In genomic region chr7:105830405-105831218, GRCh38 we compare ENCODE assay signal across 1 cellular context.
TF ChIP-seq lines count a peak whose summit lies in the region.

No MANE protein-coding gene starts in this region.

TF ChIP-seq in HepG2, 621 proteins besides CTCF, POLR2A, EP300 and RAD21 (continued from another document and continues in another):
- no peak for TF ChIP-seq KIAA2018 (CRISPR knock-in tag; IDR thresholded peaks at IDR 0.05; ENCODE audit: borderline replicate concordance)
- TF ChIP-seq MLXIP (CRISPR knock-in tag; IDR thresholded peaks at IDR 0.05; ENCODE audit: borderline replicate concordance): no peak
- TF ChIP-seq NRL (CRISPR knock-in tag; IDR thresholded peaks at IDR 0.05; ENCODE audit: borderline replicate concordance): no peak
- no peak for TF ChIP-seq SOX13 (IDR thresholded peaks at IDR 0.05)
- peak in 1 of 2 experiments; percentile 18; a peak in 1 of 4 replicates for TF ChIP-seq SOX13 (CRISPR knock-in tag; conservative IDR thresholded peaks at IDR 0.05 in 1 of 2, IDR thresholded peaks at IDR 0.05 in 1 of 2)
- no peak for TF ChIP-seq ZNF563 (CRISPR knock-in tag; IDR thresholded peaks at IDR 0.05)
- no peak for TF ChIP-seq ZNF790 (CRISPR knock-in tag; IDR thresholded peaks at IDR 0.05; ENCODE audit: borderline replicate concordance)
- no peak for TF ChIP-seq ZNF367 (CRISPR knock-in tag; IDR thresholded peaks at IDR 0.05; ENCODE audit: borderline replicate concordance)
- TF ChIP-seq EEA1 (CRISPR knock-in tag; IDR thresholded peaks at IDR 0.05; ENCODE audit: borderline replicate concordance): no peak
- no peak for TF ChIP-seq RBAK (CRISPR knock-in tag; IDR thresholded peaks at IDR 0.05)
- TF ChIP-seq MEF2D (CRISPR knock-in tag; IDR thresholded peaks at IDR 0.05): no peak
- TF ChIP-seq ATF3 (CRISPR knock-in tag; IDR thresholded peaks at IDR 0.05): no peak
- TF ChIP-seq CSRNP2 (CRISPR knock-in tag; conservative IDR thresholded peaks at IDR 0.05; ENCODE audit: low read depth): no peak
- TF ChIP-seq SSRP1 (CRISPR knock-in tag; IDR thresholded peaks at IDR 0.05): no peak
- no peak for TF ChIP-seq CHD2 (IDR thresholded peaks at IDR 0.05; ENCODE audit: low read depth, low read length)
- TF ChIP-seq MAFG (CRISPR knock-in tag; IDR thresholded peaks at IDR 0.05): no peak
- no peak for TF ChIP-seq REL (CRISPR knock-in tag; conservative IDR thresholded peaks at IDR 0.05)
- peak; percentile 27; the same call in 1 of the 2 replicates for TF ChIP-seq ELF1 (CRISPR knock-in tag; IDR thresholded peaks at IDR 0.05)
- TF ChIP-seq ZNF639 (CRISPR knock-in tag; conservative IDR thresholded peaks at IDR 0.05): no peak
- TF ChIP-seq ZNF781 (CRISPR knock-in tag; IDR thresholded peaks at IDR 0.05; ENCODE audit: borderline replicate concordance, not compliant biosample characterization): no peak
- TF ChIP-seq CENPX (CRISPR knock-in tag; IDR thresholded peaks at IDR 0.05): no peak
- TF ChIP-seq ZIK1 (CRISPR knock-in tag; IDR thresholded peaks at IDR 0.05; ENCODE audit: borderline replicate concordance, low read depth): no peak
- no peak for TF ChIP-seq ZNF770 (CRISPR knock-in tag; IDR thresholded peaks at IDR 0.05)
- no peak for TF ChIP-seq TCF12 (IDR thresholded peaks at IDR 0.05)
- no peak for TF ChIP-seq TCF12 (CRISPR knock-in tag; IDR thresholded peaks at IDR 0.05)
- TF ChIP-seq ZFP62 (CRISPR knock-in tag; IDR thresholded peaks at IDR 0.05): no peak
- no peak for TF ChIP-seq GATAD2A (CRISPR knock-in tag; IDR thresholded peaks at IDR 0.05)
- no peak for TF ChIP-seq KLF6 (CRISPR knock-in tag; IDR thresholded peaks at IDR 0.05)
- TF ChIP-seq KDM6A (CRISPR knock-in tag; IDR thresholded peaks at IDR 0.05; ENCODE audit: low read depth): no peak
- no peak for TF ChIP-seq ATAD3A (CRISPR knock-in tag; IDR thresholded peaks at IDR 0.05)
- TF ChIP-seq XRCC5 (optimal IDR thresholded peaks at IDR 0.05; ENCODE audit: low read length): no peak
- TF ChIP-seq SAP130 (CRISPR knock-in tag; IDR thresholded peaks at IDR 0.05; ENCODE audit: low read depth): peak; percentile 27; the same call in 1 of the 2 replicates
- TF ChIP-seq ZNF660 (CRISPR knock-in tag; IDR thresholded peaks at IDR 0.05; ENCODE audit: borderline replicate concordance, low read depth): no peak
- TF ChIP-seq THAP8 (CRISPR knock-in tag; IDR thresholded peaks at IDR 0.05; ENCODE audit: borderline replicate concordance): no peak
- TF ChIP-seq E2F1 (CRISPR knock-in tag; IDR thresholded peaks at IDR 0.05): no peak
- TF ChIP-seq FOSL1 (CRISPR knock-in tag; IDR thresholded peaks at IDR 0.05; ENCODE audit: borderline replicate concordance): peak; percentile 50; the same call in 1 of the 2 replicates
- TF ChIP-seq ZNF615 (CRISPR knock-in tag; IDR thresholded peaks at IDR 0.05; ENCODE audit: borderline replicate concordance): no peak
- TF ChIP-seq RBM39 (IDR thresholded peaks at IDR 0.05; ENCODE audit: low read depth, low read length, poor library complexity, severe bottlenecking): no peak
- no peak for TF ChIP-seq BATF2 (CRISPR knock-in tag; IDR thresholded peaks at IDR 0.05)
- no peak for TF ChIP-seq ZSCAN20 (CRISPR knock-in tag; IDR thresholded peaks at IDR 0.05; ENCODE audit: borderline replicate concordance)
- TF ChIP-seq FOXM1 (CRISPR knock-in tag; IDR thresholded peaks at IDR 0.05): no peak
- TF ChIP-seq SUZ12 (IDR thresholded peaks at IDR 0.05; ENCODE audit: low read depth, low read length): no peak
- no peak for TF ChIP-seq PCBP1 (IDR thresholded peaks at IDR 0.05; ENCODE audit: borderline replicate concordance, low read depth, low read length)
- TF ChIP-seq ZNF230 (CRISPR knock-in tag; IDR thresholded peaks at IDR 0.05): no peak
- no peak for TF ChIP-seq CREM (IDR thresholded peaks at IDR 0.05)
- no peak for TF ChIP-seq CREM (CRISPR knock-in tag; IDR thresholded peaks at IDR 0.05)
